Comparison of ENCODE assay signal across 22 cellular contexts in genomic region chr3:161551697-161552096, GRCh38. TPM values are rescaled to one million over a fixed set of nuclear protein-coding genes. Genes with fewer than 3 reads are reported as not detected.
A peak's percentile ranks its signal among the peaks of the same experiment; 100 is the strongest.
DNase-seq lines count a peak whose midpoint lies in the region; ATAC-seq and TF ChIP-seq lines count a peak whose summit lies in the region.
"Had no signal": no experiment of that assay in that cellular context is flagged by ENCODE, and none has a peak within 500 bp of the region (broad histone marks: within the 10 kb centered on the region; RNA-seq: fewer than 3 reads in every experiment).

No MANE protein-coding gene starts in this region.

- H3K27me3 Mint-ChIP-seq in effector memory CD8-positive, alpha-beta T cell: no peaks in the 10 kb centered on the region

- no peaks in the 10 kb centered on the region for H3K27me3 ChIP-seq in left lung
- H3K27me3 ChIP-seq in brain microvascular endothelial cell (replicated peaks): no peaks in the 10 kb centered on the region
- H3K27me3 ChIP-seq: BE2C, SJSA1 had no signal

- TF ChIP-seq CTCF in left lung (IDR thresholded peaks at IDR 0.05) (no peak), brain microvascular endothelial cell (IDR thresholded peaks at IDR 0.05; ENCODE audit: low read depth, low read length, missing control alignments) (no peak)

- intact Hi-C loops in left lung (cut with DNase I): no loop called here

- DNase-seq in NCI-H2029 treated with DMSO at 0.1 percent for 48 hours (lab: John Stamatoyannopoulos, UW): peak; percentile 4
- DNase-seq in NCI-H2029 (lab: John Stamatoyannopoulos, UW): no peak
- DNase-seq in DMS53 (lab: John Stamatoyannopoulos, UW): peak; percentile 70
- DNase-seq in NCI-H510A treated with DMSO at 0.1 percent for 48 hours (lab: John Stamatoyannopoulos, UW): peak; percentile 67
- DNase-seq in left lung: no peak
- DNase-seq in effector memory CD8-positive, alpha-beta T cell: no peak
- no peak for DNase-seq in brain microvascular endothelial cell
- DNase-seq: 8988T; ACHN; BE2C; Calu3; CD8-positive, alpha-beta memory T cell; H7; NCI-H1105; NCI-H1436 treated with DMSO at 0.1 percent for 48 hours; NCI-H187 treated with DMSO at 0.1 percent for 48 hours; NCI-H2227 treated with DMSO at 0.1 percent for 48 hours; NCI-H524 had no signal

- H3K36me3 ChIP-seq in left lung (no peaks in the 10 kb centered on the region), brain microvascular endothelial cell (replicated peaks) (no peaks in the 10 kb centered on the region)
- H3K36me3 ChIP-seq: BE2C, SJSA1 had no signal

- no peaks in the 10 kb centered on the region for H3K9me3 ChIP-seq in left lung
- H3K9me3 ChIP-seq: BE2C, SJSA1 had no signal

- in situ Hi-C loops in brain microvascular endothelial cell (cut with HindIII; ENCODE audit: low pct_ligation_motif_present, low sequenced_read_pairs): no loop called here

- peak; percentile 38 for ATAC-seq in left lung
- no peak for ATAC-seq in effector memory CD8-positive, alpha-beta T cell (replicated peaks)

- no peaks in the 10 kb centered on the region for H3K9me3 Mint-ChIP-seq in effector memory CD8-positive, alpha-beta T cell

- no peak overlapping the region for H3K27ac Mint-ChIP-seq in effector memory CD8-positive, alpha-beta T cell
- H3K27ac Mint-ChIP-seq: CD14-positive monocyte; CD8-positive, alpha-beta memory T cell had no signal

- H3K27ac ChIP-seq in left lung (no peak overlapping the region), brain microvascular endothelial cell (no peak overlapping the region)
- H3K27ac ChIP-seq: HL-60, SJSA1 had no signal

- no peaks in the 10 kb centered on the region for H3K4me1 Mint-ChIP-seq in effector memory CD8-positive, alpha-beta T cell (ENCODE audit: low read depth in 2 of 2)
- H3K4me1 Mint-ChIP-seq: CD14-positive monocyte; CD8-positive, alpha-beta memory T cell had no signal

- H3K4me3 ChIP-seq in left lung (no peak overlapping the region), brain microvascular endothelial cell (ENCODE audit: low read depth, low read length) (no peak overlapping the region)
- H3K4me3 ChIP-seq: SJSA1 had no signal

- H3K4me1 ChIP-seq in left lung: no peaks in the 10 kb centered on the region
- H3K4me1 ChIP-seq: BE2C, SJSA1 had no signal

- no peaks in the 10 kb centered on the region for H3K36me3 Mint-ChIP-seq in effector memory CD8-positive, alpha-beta T cell (ENCODE audit: insufficient read depth)
- H3K36me3 Mint-ChIP-seq: CD14-positive monocyte; CD8-positive, alpha-beta memory T cell had no signal

- no peak overlapping the region for H3K4me3 Mint-ChIP-seq in effector memory CD8-positive, alpha-beta T cell
- H3K4me3 Mint-ChIP-seq: CD14-positive monocyte; CD8-positive, alpha-beta memory T cell had no signal

RNA-seq across cellular contexts. Expression of gene OTOL1, which starts 55.1 kb away (rescaled TPM):
- total RNA-seq in left lung: not detected
- total RNA-seq: Calu3; CD8-positive, alpha-beta memory T cell; H7; OCI-LY7; SJSA1 had no signal

Comparison
In these comparisons a context has a peak if more than half of its experiments do, and no peak if none do; other contexts are left out.
1. DNase-seq: peak in NCI-H2029 treated with DMSO at 0.1 percent for 48 hours (single experiment), DMS53 (single experiment) and NCI-H510A treated with DMSO at 0.1 percent for 48 hours (single experiment); none in NCI-H2029 (single experiment), left lung (0 of 2), effector memory CD8-positive, alpha-beta T cell (0 of 3) and brain microvascular endothelial cell (single experiment).